Comparison of ENCODE assay signal across 26 cellular contexts in the genomic region with DNA sequence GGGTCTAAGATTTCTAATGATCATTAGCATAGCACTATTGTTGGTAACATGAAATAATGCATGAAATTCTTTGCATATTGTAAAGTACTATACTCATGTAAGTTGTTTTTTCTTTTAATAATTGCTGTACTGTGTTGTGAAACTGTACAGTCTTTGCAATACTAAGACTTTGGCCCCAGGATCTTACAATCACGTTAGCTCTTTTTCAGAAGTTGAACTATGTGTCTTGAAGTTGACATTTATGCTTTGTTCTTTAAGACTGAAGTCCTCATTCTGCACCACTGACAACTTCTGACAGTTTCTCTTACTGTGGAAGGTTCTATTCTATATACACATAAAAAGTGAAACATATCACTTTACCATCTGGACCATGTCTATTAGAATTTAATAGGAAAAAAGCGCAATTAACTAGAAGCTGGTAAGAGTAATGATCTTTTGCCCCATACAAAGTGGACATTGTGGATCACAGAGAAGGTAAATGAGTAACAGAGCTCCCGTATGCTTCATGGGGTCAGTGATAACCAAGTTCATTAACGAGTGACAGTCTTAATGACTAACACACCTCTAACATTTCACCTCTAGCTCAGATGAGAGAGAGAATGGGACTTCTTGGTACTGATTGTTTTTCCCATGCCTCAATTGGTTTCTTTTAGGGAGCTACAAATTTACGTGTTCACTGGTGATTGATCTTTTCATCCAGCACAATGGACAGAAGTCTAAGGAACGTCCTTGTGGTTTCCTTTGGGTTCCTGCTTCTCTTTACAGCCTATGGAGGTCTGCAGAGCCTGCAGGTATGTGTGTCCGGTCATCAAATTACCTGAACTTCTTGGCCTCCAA. TPM values are rescaled to one million over a fixed set of nuclear protein-coding genes. Genes with fewer than 3 reads are reported as not detected.
DNase-seq lines count a peak whose midpoint lies in the region; ATAC-seq, FAIRE-seq and TF ChIP-seq lines count a peak whose summit lies in the region.
"Had no signal": no experiment of that assay in that cellular context is flagged by ENCODE, and none has a peak within 500 bp of the region (broad histone marks: within the 10 kb centered on the region; RNA-seq: fewer than 3 reads in every experiment).

A gene (plus strand): TSS at position 530 of the 837 bp plus-strand sequence. CDS start 175 bp downstream, at position 705.

- TF ChIP-seq EP300 in suprapubic skin (IDR thresholded peaks at IDR 0.05) (no peak), upper lobe of left lung (IDR thresholded peaks at IDR 0.05) (no peak)

- no peak within 1 kb of the TSS for H3K27ac Mint-ChIP-seq in immature natural killer cell
- H3K27ac Mint-ChIP-seq: CD4-positive, CD25-positive, alpha-beta regulatory T cell had no signal

- H3K36me3 ChIP-seq in suprapubic skin: no peaks in the 10 kb centered on the region
- no peaks in the 10 kb centered on the region for H3K36me3 ChIP-seq in upper lobe of left lung
- H3K36me3 ChIP-seq: BLaER1 had no signal

- H3K4me1 ChIP-seq in suprapubic skin: no peaks in the 10 kb centered on the region
- no peaks in the 10 kb centered on the region for H3K4me1 ChIP-seq in upper lobe of left lung
- H3K4me1 ChIP-seq: BLaER1 had no signal

- TF ChIP-seq CTCF in suprapubic skin (IDR thresholded peaks at IDR 0.05): no peak
- no peak for TF ChIP-seq CTCF in upper lobe of left lung (IDR thresholded peaks at IDR 0.05)

- H3K27me3 Mint-ChIP-seq in immature natural killer cell (ENCODE audit: low read depth in 3 of 3): peaks cover 0 to 4% (median 3%) of the 10 kb centered on the region in 3 donors
- H3K27me3 Mint-ChIP-seq: CD4-positive, CD25-positive, alpha-beta regulatory T cell had no signal

- no peak for DNase-seq in RCC 7860 (ENCODE audit: low spot score)
- peak; percentile 34 for DNase-seq in left kidney (ENCODE audit: low read depth, low spot score)
- no peak for DNase-seq in mucosa of gallbladder (ENCODE audit: low spot score)
- no peak for DNase-seq in suprapubic skin (ENCODE audit: low spot score in 2 of 2)
- DNase-seq in UCSD-AML1 (lab: John Stamatoyannopoulos, UW; ENCODE audit: unreplicated experiment): no peak
- no peak for DNase-seq in upper lobe of left lung
- no peak for DNase-seq in immature natural killer cell
- DNase-seq: CD4-positive, CD25-positive, alpha-beta regulatory T cell; DMS53; H7; NCI-H1048; NCI-H1417; NCI-H1694 treated with DMSO at 0.1 percent for 48 hours; NCI-H2081; NCI-H2227 treated with DMSO at 0.1 percent for 48 hours; NCI-H526 treated with DMSO at 0.1 percent for 48 hours; SHP77 treated with DMSO at 0.1 percent for 48 hours had no signal

- TF ChIP-seq POLR2A in suprapubic skin (IDR thresholded peaks at IDR 0.05): no peak
- no peak for TF ChIP-seq POLR2A in upper lobe of left lung (IDR thresholded peaks at IDR 0.05)

- no peaks in the 10 kb centered on the region for H3K4me1 Mint-ChIP-seq in immature natural killer cell
- H3K4me1 Mint-ChIP-seq: CD4-positive, CD25-positive, alpha-beta regulatory T cell had no signal

- H3K4me3 Mint-ChIP-seq in immature natural killer cell: no peak within 1 kb of the TSS
- H3K4me3 Mint-ChIP-seq: CD4-positive, CD25-positive, alpha-beta regulatory T cell had no signal

- H3K27ac ChIP-seq in suprapubic skin (no peak within 1 kb of the TSS), upper lobe of left lung (no peak within 1 kb of the TSS)
- H3K27ac ChIP-seq: BLaER1, KMS-11 had no signal

- WGBS in suprapubic skin: 65% methylated on average over 7 of the region's 7 CpGs
- 68 to 80% methylated on average over 7 of the region's 7 CpGs for WGBS in upper lobe of left lung, 2 donors

- H3K27me3 ChIP-seq in suprapubic skin (peaks cover 18% of the 10 kb centered on the region), upper lobe of left lung (no peaks in the 10 kb centered on the region)
- H3K27me3 ChIP-seq: BLaER1 had no signal

- FAIRE-seq in RCC 7860 (lab: Jason Lieb, UNC): peak; percentile 72
- FAIRE-seq: A204.1, GM18507, HTR-8/SVneo had no signal

- H3K9me3 ChIP-seq in suprapubic skin: no peaks in the 10 kb centered on the region
- no peaks in the 10 kb centered on the region for H3K9me3 ChIP-seq in upper lobe of left lung
- H3K9me3 ChIP-seq: BLaER1 had no signal

- H3K9me3 Mint-ChIP-seq in immature natural killer cell: no peaks in the 10 kb centered on the region
- H3K9me3 Mint-ChIP-seq: CD4-positive, CD25-positive, alpha-beta regulatory T cell had no signal

- H3K36me3 Mint-ChIP-seq in immature natural killer cell: no peaks in the 10 kb centered on the region
- H3K36me3 Mint-ChIP-seq: CD4-positive, CD25-positive, alpha-beta regulatory T cell had no signal

- H3K4me3 ChIP-seq in suprapubic skin: no peak within 1 kb of the TSS
- no peak within 1 kb of the TSS for H3K4me3 ChIP-seq in upper lobe of left lung
- H3K4me3 ChIP-seq: BLaER1 had no signal

- no peak for ATAC-seq in upper lobe of left lung (ENCODE audit: low FRiP score in 2 of 2)

RNA-seq across cellular contexts. Expression of the gene that starts here (rescaled TPM):
- total RNA-seq in mucosa of gallbladder: 14.3 TPM
- 10 to 100 TPM; 16.1 to 41.7 (median 30.2) TPM for total RNA-seq in suprapubic skin
- total RNA-seq in upper lobe of left lung: not detected
- not detected for polyA plus RNA-seq in immature natural killer cell
- total RNA-seq: CD4-positive, CD25-positive, alpha-beta regulatory T cell; Daoy; G401; NCI-H460 had no signal
- polyA plus RNA-seq: AG04450; CD4-positive, CD25-positive, alpha-beta regulatory T cell had no signal

Comparison
In these comparisons a context has a peak if more than half of its experiments do, and no peak if none do; other contexts are left out.
1. RNA of the gene that starts here (total RNA-seq): 16.1 to 41.7 TPM in suprapubic skin and 14.3 TPM in mucosa of gallbladder (single experiment); not detected in upper lobe of left lung; every median in the first group is over 10 times any median in the second.